ENCODE assay signal across 16 cellular contexts in genomic region chr1:96388421-96389310, GRCh38.
DNase-seq lines count a peak whose midpoint lies in the region; ATAC-seq and TF ChIP-seq lines count a peak whose summit lies in the region.
"Had no signal": no experiment of that assay in that cellular context is flagged by ENCODE, and none has a peak within 500 bp of the region (broad histone marks: within the 10 kb centered on the region; RNA-seq: fewer than 3 reads in every experiment).

No MANE protein-coding gene starts in this region.

- H3K4me3 ChIP-seq in AG04450 (ENCODE audit: low read depth, low read length): no peak overlapping the region
- H3K4me3 ChIP-seq: A549, prostate gland had no signal

- no peaks in the 10 kb centered on the region for H3K36me3 Mint-ChIP-seq in chondrocyte (ENCODE audit: low read depth)

- H3K4me1 Mint-ChIP-seq in chondrocyte (ENCODE audit: low read depth): peaks cover 10% of the 10 kb centered on the region
- H3K4me1 Mint-ChIP-seq: activated B cell treated with CpG ODN at 0.5 μM for 24 hours had no signal

- no peak for ATAC-seq in HG02973 (IDR thresholded peaks at IDR 0.05; ENCODE audit: unreplicated experiment)
- ATAC-seq: A549 had no signal

- in situ Hi-C loops in GM13977 (cut with MboI; ENCODE audit: low pct_unique_long_range_greater_than_20kb, low sequenced_read_pairs, unreplicated experiment): no loop called here

- H3K27me3 Mint-ChIP-seq in chondrocyte (ENCODE audit: low read depth): no peaks in the 10 kb centered on the region
- H3K27me3 Mint-ChIP-seq: activated B cell treated with CpG ODN at 0.5 μM for 24 hours had no signal

- H3K27ac Mint-ChIP-seq in chondrocyte (ENCODE audit: unreplicated experiment): peak overlapping the region; percentile 60
- H3K27ac Mint-ChIP-seq: activated B cell treated with CpG ODN at 0.5 μM for 24 hours had no signal

- no peak for TF ChIP-seq CTCF in AG04450 (IDR thresholded peaks at IDR 0.05; ENCODE audit: low read depth, low read length)
- TF ChIP-seq CTCF in chondrocyte (IDR thresholded peaks at IDR 0.05): no peak
- no peak for TF ChIP-seq CTCF in GM13977 (IDR thresholded peaks at IDR 0.05; ENCODE audit: extremely low read depth, insufficient read depth, missing control alignments)

- H3K9me3 Mint-ChIP-seq in chondrocyte (ENCODE audit: low read depth): peaks cover 6% of the 10 kb centered on the region

- CTCF ChIA-PET in AG04450 (lab: Charles Lee): no interaction called here

- H3K27ac ChIP-seq in AG04450 (ENCODE audit: low read depth, low read length) (no peak overlapping the region), substantia nigra (ENCODE audit: low read depth, low read length, poor library complexity, severe bottlenecking) (no peak overlapping the region)
- H3K27ac ChIP-seq: A549, prostate gland had no signal

- H3K27me3 ChIP-seq in AG04450 (ENCODE audit: control insufficient read depth, insufficient read depth, low read length): no peaks in the 10 kb centered on the region

- no peaks in the 10 kb centered on the region for H3K9me3 ChIP-seq in AG04450 (ENCODE audit: control insufficient read depth, insufficient read depth, low read length)
- H3K9me3 ChIP-seq: A549, prostate gland had no signal

- H3K4me3 Mint-ChIP-seq in chondrocyte (ENCODE audit: unreplicated experiment): no peak overlapping the region
- H3K4me3 Mint-ChIP-seq: activated B cell treated with CpG ODN at 0.5 μM for 24 hours had no signal

- peak; percentile 45 for DNase-seq in AG04450 (ENCODE audit: low read depth, low spot score)
- DNase-seq in LHCN-M2 (ENCODE audit: low read depth): peak; percentile 56
- DNase-seq in chondrocyte (ENCODE audit: low spot score): no peak
- DNase-seq in iris pigment epithelial cell (ENCODE audit: low read depth): peak; percentile 84
- DNase-seq in NCI-H82 treated with DMSO at 0.1 percent for 48 hours (lab: John Stamatoyannopoulos, UW; ENCODE audit: unreplicated experiment): no peak
- DNase-seq in GM13977 (ENCODE audit: low spot score): no peak
- DNase-seq in substantia nigra (lab: John Stamatoyannopoulos, UW): no peak
- DNase-seq: activated B cell treated with CpG ODN at 0.5 μM for 24 hours; activated effector memory CD4-positive, alpha-beta T cell treated with anti-CD3 and anti-CD28 coated beads, Interleukin-2, amount 50 U/mL, for 16 hours; aorta; effector CD8-positive, alpha-beta T cell; NCI-H1930; OCI-M1 had no signal

- POLR2A ChIA-PET in AG04450 (lab: Yijun Ruan, JAX): no interaction called here

Comparison
In these comparisons a context has a peak if more than half of its experiments do, and no peak if none do; other contexts are left out.
1. DNase-seq: peak in AG04450 (single experiment), LHCN-M2 (single experiment) and iris pigment epithelial cell (single experiment); none in chondrocyte (single experiment), NCI-H82 treated with DMSO at 0.1 percent for 48 hours (single experiment), GM13977 (single experiment) and substantia nigra (0 of 49).